ENCODE assay signal across 16 cellular contexts in genomic region chr10:127989481-127989964, GRCh38.
A peak's percentile ranks its signal among the peaks of the same experiment; 100 is the strongest.
DNase-seq lines count a peak whose midpoint lies in the region; TF ChIP-seq lines count a peak whose summit lies in the region.
"Had no signal": no experiment of that assay in that cellular context is flagged by ENCODE, and none has a peak within 500 bp of the region (broad histone marks: within the 10 kb centered on the region; RNA-seq: fewer than 3 reads in every experiment).

No MANE protein-coding gene starts in this region.

- H3K79me2 ChIP-seq in osteoblast (ENCODE audit: insufficient read depth, low read length): no peaks in the 10 kb centered on the region

- DNase-seq in LNCaP clone FGC (ENCODE audit: low read depth): peak; percentile 53
- peak; percentile 69 for DNase-seq in choroid plexus epithelial cell (ENCODE audit: low read depth)
- DNase-seq in osteoblast (ENCODE audit: insufficient read length, low spot score, missing footprints): no peak
- DNase-seq in BE2C: no peak
- no peak for DNase-seq in Caco-2
- no peak for DNase-seq in NOMO-1 treated with dmso at 0.1 percent for 144 hours (lab: John Stamatoyannopoulos, UW; ENCODE audit: unreplicated experiment)
- no peak for DNase-seq in tibial nerve (ENCODE audit: low spot score in 2 of 2)
- DNase-seq: CD8-positive, alpha-beta T cell; Karpas-422; NCI-H1694 treated with DMSO at 0.1 percent for 48 hours; NCI-H69; psoas muscle; SHP77 had no signal

- no peaks in the 10 kb centered on the region for H4K20me1 ChIP-seq in BLaER1
- H4K20me1 ChIP-seq in osteoblast (ENCODE audit: insufficient read depth, low read length): no peaks in the 10 kb centered on the region

- peak overlapping the region; percentile 10; the same call in 1 of the 2 replicates for H3K27ac ChIP-seq in BLaER1
- H3K27ac ChIP-seq in osteoblast (ENCODE audit: low read depth, low read length): peak overlapping the region; percentile 95
- peak overlapping the region in 1 of 4 donors; percentile 79 for H3K27ac ChIP-seq in tibial nerve
- H3K27ac ChIP-seq: psoas muscle had no signal

- WGBS in tibial nerve, 2 donors: 48 to 49% methylated on average over 8 of the region's 8 CpGs

- BruUV-seq in Caco-2 (replicated peaks; lab: Mats Ljungman, UMichigan): no TSS peak

- H3K9ac ChIP-seq in BLaER1: no peak overlapping the region

- H3K4me3 Mint-ChIP-seq in Caco-2 (ENCODE audit: unreplicated experiment): no peak overlapping the region
- H3K4me3 Mint-ChIP-seq: CD8-positive, alpha-beta T cell; dendritic cell treated with granulocyte-macrophage colony-stimulating factor and Interleukin-4, amounts not matched to agents 40 ng/mL and 50 ng/mL, for 4 days; stimulated activated memory B cell treated with anti-CD40 and anti-IgM and Interleukin-4, amounts not matched to agents 10 μg/mL and 1 μg/mL and 100 μg/mL, for 72 hours had no signal

- no peak overlapping the region for H3K27ac Mint-ChIP-seq in Caco-2 (ENCODE audit: unreplicated experiment)
- H3K27ac Mint-ChIP-seq: CD8-positive, alpha-beta T cell; dendritic cell treated with granulocyte-macrophage colony-stimulating factor and Interleukin-4, amounts not matched to agents 40 ng/mL and 50 ng/mL, for 4 days; stimulated activated memory B cell treated with anti-CD40 and anti-IgM and Interleukin-4, amounts not matched to agents 10 μg/mL and 1 μg/mL and 100 μg/mL, for 72 hours had no signal

- peaks cover 4% of the 10 kb centered on the region for H3K27me3 Mint-ChIP-seq in Caco-2 (ENCODE audit: insufficient read depth, unreplicated experiment)
- H3K27me3 Mint-ChIP-seq: dendritic cell treated with granulocyte-macrophage colony-stimulating factor and Interleukin-4, amounts not matched to agents 40 ng/mL and 50 ng/mL, for 4 days had no signal

- no peaks in the 10 kb centered on the region for H3K9me3 Mint-ChIP-seq in Caco-2 (ENCODE audit: unreplicated experiment)
- H3K9me3 Mint-ChIP-seq: CD8-positive, alpha-beta T cell; dendritic cell treated with granulocyte-macrophage colony-stimulating factor and Interleukin-4, amounts not matched to agents 40 ng/mL and 50 ng/mL, for 4 days; stimulated activated memory B cell treated with anti-CD40 and anti-IgM and Interleukin-4, amounts not matched to agents 10 μg/mL and 1 μg/mL and 100 μg/mL, for 72 hours had no signal

- intact Hi-C loops in Caco-2 (cut with micrococcal nuclease; ENCODE audit: unreplicated experiment): no loop called here

- POLR2A ChIA-PET in Caco-2 (lab: Charles Lee): no interaction called here

- peak in 1 of 2 donors; percentile 55 for TF ChIP-seq EP300 in tibial nerve (IDR thresholded peaks at IDR 0.05)

- H3K4me2 ChIP-seq in BLaER1 (peak overlapping the region; percentile 75), osteoblast (ENCODE audit: insufficient read depth, low read length) (peak overlapping the region; percentile 76)

- TF ChIP-seq POLR2A in tibial nerve (IDR thresholded peaks at IDR 0.05): no peak

- H2AFZ ChIP-seq in osteoblast (ENCODE audit: low read length): no peak overlapping the region

- H3K4me1 Mint-ChIP-seq in Caco-2 (ENCODE audit: low read depth, unreplicated experiment): no peaks in the 10 kb centered on the region
- H3K4me1 Mint-ChIP-seq: stimulated activated memory B cell treated with anti-CD40 and anti-IgM and Interleukin-4, amounts not matched to agents 10 μg/mL and 1 μg/mL and 100 μg/mL, for 72 hours had no signal

- no peaks in the 10 kb centered on the region for H3K36me3 Mint-ChIP-seq in Caco-2 (ENCODE audit: insufficient read depth, unreplicated experiment)
- H3K36me3 Mint-ChIP-seq: CD8-positive, alpha-beta T cell; stimulated activated memory B cell treated with anti-CD40 and anti-IgM and Interleukin-4, amounts not matched to agents 10 μg/mL and 1 μg/mL and 100 μg/mL, for 72 hours had no signal

- CTCF ChIA-PET in Caco-2 (lab: Charles Lee): no interaction called here

- peaks cover 60% of the 10 kb centered on the region for H3K4me1 ChIP-seq in BLaER1
- peaks cover 31% of the 10 kb centered on the region for H3K4me1 ChIP-seq in osteoblast (ENCODE audit: insufficient read depth, low read length)
- no peaks in the 10 kb centered on the region for H3K4me1 ChIP-seq in BE2C
- H3K4me1 ChIP-seq in Caco-2: no peaks in the 10 kb centered on the region
- H3K4me1 ChIP-seq in tibial nerve: peaks cover 0 to 49% (median 9%) of the 10 kb centered on the region in 4 donors

- H3K27me3 ChIP-seq in BLaER1 (no peaks in the 10 kb centered on the region), osteoblast (ENCODE audit: insufficient read depth, low read length) (no peaks in the 10 kb centered on the region), BE2C (no peaks in the 10 kb centered on the region), Caco-2 (replicated peaks; ENCODE audit: control insufficient read depth, insufficient read depth, low read length) (no peaks in the 10 kb centered on the region), tibial nerve (no peaks in the 10 kb centered on the region)

- no peaks in the 10 kb centered on the region for H3K36me3 ChIP-seq in BLaER1
- H3K36me3 ChIP-seq in osteoblast (ENCODE audit: insufficient read depth, low read length): no peaks in the 10 kb centered on the region
- no peaks in the 10 kb centered on the region for H3K36me3 ChIP-seq in BE2C
- no peaks in the 10 kb centered on the region for H3K36me3 ChIP-seq in Caco-2 (ENCODE audit: control insufficient read depth, insufficient read depth, low read length)
- H3K36me3 ChIP-seq in tibial nerve: no peaks in the 10 kb centered on the region

- no peak for TF ChIP-seq CTCF in LNCaP clone FGC (IDR thresholded peaks at IDR 0.05; ENCODE audit: control insufficient read depth, extremely low read depth, insufficient read depth)
- TF ChIP-seq CTCF in choroid plexus epithelial cell (conservative IDR thresholded peaks at IDR 0.05; ENCODE audit: low read depth, low read length): no peak
- no peak for TF ChIP-seq CTCF in osteoblast (IDR thresholded peaks at IDR 0.05; ENCODE audit: extremely low read depth, low read depth, low read length)
- TF ChIP-seq CTCF in BE2C (IDR thresholded peaks at IDR 0.05; ENCODE audit: low read depth, low read length): no peak
- no peak for TF ChIP-seq CTCF in Caco-2 (IDR thresholded peaks at IDR 0.05; ENCODE audit: insufficient read depth in 1 of 2, low read depth in 1 of 2, low read length in 1 of 2, severe bottlenecking in 1 of 2, unreplicated experiment in 1 of 2)
- no peak for TF ChIP-seq CTCF in tibial nerve (IDR thresholded peaks at IDR 0.05)

- 0 out of 2 replicates have a peak, but pooled peaks cover 2% of the 10 kb centered on the region for H3K9me3 ChIP-seq in BLaER1
- H3K9me3 ChIP-seq in osteoblast (ENCODE audit: low read depth, low read length): no peaks in the 10 kb centered on the region
- H3K9me3 ChIP-seq in BE2C: no peaks in the 10 kb centered on the region
- H3K9me3 ChIP-seq in Caco-2: no peaks in the 10 kb centered on the region; the same call in 1 of the 2 replicates
- no peaks in the 10 kb centered on the region for H3K9me3 ChIP-seq in tibial nerve
- H3K9me3 ChIP-seq: psoas muscle had no signal

- H3K4me3 ChIP-seq in BLaER1 (no peak overlapping the region), LNCaP clone FGC (ENCODE audit: low read depth, low read length) (no peak overlapping the region), choroid plexus epithelial cell (ENCODE audit: low read depth, low read length) (no peak overlapping the region), osteoblast (ENCODE audit: insufficient read depth, low read length) (no peak overlapping the region), BE2C (ENCODE audit: low read depth, low read length) (no peak overlapping the region), Caco-2 (ENCODE audit: low read depth, low read length) (no peak overlapping the region), tibial nerve (no peak overlapping the region)
- H3K4me3 ChIP-seq: psoas muscle had no signal

Comparison
In these comparisons a context has a peak if more than half of its experiments do, and no peak if none do; other contexts are left out.
1. DNase-seq: peak in LNCaP clone FGC (single experiment) and choroid plexus epithelial cell (single experiment); none in osteoblast (single experiment), BE2C (single experiment), Caco-2 (0 of 2), NOMO-1 treated with dmso at 0.1 percent for 144 hours (single experiment) and tibial nerve (0 of 2).